In the genomic region with DNA sequence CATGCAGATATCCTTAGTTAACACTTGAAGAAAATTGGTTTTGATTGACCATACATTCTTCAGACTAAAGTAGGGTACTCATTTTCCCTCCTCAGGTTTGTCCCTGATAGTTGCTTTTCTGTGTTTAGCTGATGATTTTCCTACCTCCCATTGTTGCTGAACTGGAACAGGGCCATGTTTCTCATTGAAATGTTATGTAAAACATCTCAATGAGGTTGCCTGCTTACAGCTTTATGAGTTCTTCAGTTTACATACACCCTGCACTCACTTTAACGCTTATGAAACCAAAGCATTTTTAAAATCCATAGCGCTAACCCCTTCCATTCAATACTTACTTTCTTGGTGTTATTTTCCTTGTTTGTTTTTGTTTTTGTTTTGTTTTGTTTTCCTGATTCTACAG, we compare ENCODE assay signal across 12 cellular contexts.
DNase-seq lines count a peak whose midpoint lies in the region; ATAC-seq, FAIRE-seq and TF ChIP-seq lines count a peak whose summit lies in the region.
"Had no signal": no experiment of that assay in that cellular context is flagged by ENCODE, and none has a peak within 500 bp of the region (broad histone marks: within the 10 kb centered on the region; RNA-seq: fewer than 3 reads in every experiment).

No MANE protein-coding gene starts in this region.

- TF ChIP-seq CTCF in AG09309 (IDR thresholded peaks at IDR 0.05; ENCODE audit: control insufficient read depth, insufficient read depth, low read depth, low read length, missing control alignments) = no peak
- TF ChIP-seq CTCF in keratinocyte (optimal IDR thresholded peaks at IDR 0.05 in 1 of 3, IDR thresholded peaks at IDR 0.05 in 1 of 3, conservative IDR thresholded peaks at IDR 0.05 in 1 of 3; ENCODE audit: extremely low read depth in 1 of 3, insufficient read depth in 2 of 3, low read length in 3 of 3) = no peak
- TF ChIP-seq CTCF in HepG2 (CRISPR knock-in tag; IDR thresholded peaks at IDR 0.05) = no peak

- H3K27me3 ChIP-seq in keratinocyte (ENCODE audit: control insufficient read depth, extremely low read depth, insufficient read depth, low read length) = no peaks in the 10 kb centered on the region
- no peaks in the 10 kb centered on the region for H3K27me3 ChIP-seq in HepG2 (ENCODE audit: control insufficient read depth in 1 of 2, insufficient read depth in 2 of 2, low read length in 2 of 2)
- H3K27me3 ChIP-seq: foreskin keratinocyte, Peyer's patch, sigmoid colon had no signal

- CTCF ChIA-PET in HepG2 (lab: Yijun Ruan, JAX; ENCODE audit: low intra/inter-chr PET ratio, low total read pairs) = no interaction called here

- TF ChIP-seq POLR2A in HepG2 (IDR thresholded peaks at IDR 0.05; ENCODE audit: insufficient read depth in 1 of 2, low read depth in 2 of 2, low read length in 2 of 2) = no peak

- H3K27ac ChIP-seq in keratinocyte (ENCODE audit: control insufficient read depth, insufficient read depth, low read length) (no peak overlapping the region), HepG2 (ENCODE audit: extremely low read length, insufficient read depth, low read length) (no peak overlapping the region)
- H3K27ac ChIP-seq: foreskin keratinocyte, Peyer's patch had no signal

- in situ Hi-C loops in HepG2 (cut with HindIII; ENCODE audit: extremely low pct_ligation_motif_present, low pct_unique_long_range_greater_than_20kb) = no loop called here

- peaks cover 36% of the 10 kb centered on the region for H3K4me1 ChIP-seq in keratinocyte (ENCODE audit: control insufficient read depth, extremely low read depth, insufficient read depth, low read length)
- H3K4me1 ChIP-seq in HepG2 (ENCODE audit: insufficient read depth, low read length) = no peaks in the 10 kb centered on the region

- DNase-seq in AG09309 (ENCODE audit: low read depth) (peak; percentile 54), HS-27A (ENCODE audit: low read depth) (peak; percentile 69), astrocyte of the hippocampus (ENCODE audit: low read depth, low spot score) (peak; percentile 91), keratinocyte (ENCODE audit: low read depth, low spot score) (no peak), GF-D8 (lab: John Stamatoyannopoulos, UW) (no peak), HepG2 (ENCODE audit: low spot score) (no peak)
- DNase-seq: NCI-H1436, Peyer's patch, sigmoid colon had no signal

- no peaks in the 10 kb centered on the region for H3K9me3 ChIP-seq in keratinocyte (ENCODE audit: control insufficient read depth, low read depth, low read length)
- H3K9me3 ChIP-seq in HepG2 (ENCODE audit: low read length) = no peaks in the 10 kb centered on the region
- H3K9me3 ChIP-seq: Peyer's patch, sigmoid colon had no signal

- POLR2A ChIA-PET in HepG2 (lab: Yijun Ruan, JAX) = no interaction called here

- H3K36me3 ChIP-seq in keratinocyte (ENCODE audit: control insufficient read depth in 2 of 2, extremely low read depth in 1 of 2, insufficient read depth in 2 of 2, low read length in 2 of 2) (peaks cover 4 to 6% of the 10 kb centered on the region in 2 experiments), HepG2 (replicated peaks in 1 of 2; ENCODE audit: control insufficient read depth in 1 of 2, insufficient read depth in 2 of 2, low read length in 2 of 2) (peaks cover 23 to 64% of the 10 kb centered on the region in 2 experiments)

- dilution Hi-C loops in keratinocyte (cut with MboI; ENCODE audit: extremely low pct_ligation_motif_present, low sequenced_read_pairs) = no loop called here

- peak; percentile 13 for FAIRE-seq in keratinocyte (lab: Jason Lieb, UNC)
- FAIRE-seq in HepG2 (lab: Jason Lieb, UNC) = no peak

- H3K79me2 ChIP-seq in keratinocyte (ENCODE audit: control insufficient read depth, insufficient read depth, low read length) = no peaks in the 10 kb centered on the region
- H3K79me2 ChIP-seq in HepG2 (ENCODE audit: insufficient read depth, low read length) = no peaks in the 10 kb centered on the region

- BruUV-seq in HepG2 (replicated peaks; lab: Mats Ljungman, UMichigan) = no TSS peak

- no peak overlapping the region for H3K4me2 ChIP-seq in keratinocyte (ENCODE audit: control insufficient read depth, extremely low read depth, insufficient read depth, low read depth, low read length)
- H3K4me2 ChIP-seq in HepG2 (ENCODE audit: low read depth, low read length) = no peak overlapping the region

- H3K4me3 ChIP-seq in AG09309 (ENCODE audit: control insufficient read depth, low read depth, low read length) (no peak overlapping the region), keratinocyte (ENCODE audit: control insufficient read depth in 2 of 3, extremely low read depth in 1 of 3, insufficient read depth in 2 of 3, low read depth in 1 of 3, low read length in 3 of 3) (no peak overlapping the region), HepG2 (replicated peaks in 1 of 3; ENCODE audit: insufficient read depth in 1 of 3, low read depth in 2 of 3, low read length in 3 of 3) (no peak overlapping the region)
- H3K4me3 ChIP-seq: Peyer's patch, sigmoid colon had no signal

- H4K20me1 ChIP-seq in keratinocyte (ENCODE audit: control insufficient read depth, extremely low read depth, insufficient read depth, low read length) = no peaks in the 10 kb centered on the region
- no peaks in the 10 kb centered on the region for H4K20me1 ChIP-seq in HepG2 (ENCODE audit: insufficient read depth, low read length)

- no peak for ATAC-seq in HepG2
- no peak for ATAC-seq in HG02763 (IDR thresholded peaks at IDR 0.05; ENCODE audit: unreplicated experiment)
- ATAC-seq in GM21526 (IDR thresholded peaks at IDR 0.05; ENCODE audit: low FRiP score, unreplicated experiment) = no peak
- ATAC-seq: foreskin keratinocyte had no signal

- TF ChIP-seq RAD21 in HepG2 (CRISPR knock-in tag; IDR thresholded peaks at IDR 0.05) = no peak

- 91% methylated on average over 2 of the region's 2 CpGs for WGBS in HepG2 (ENCODE audit: low lambda C conversion rate)

- no peaks in the 10 kb centered on the region for H3K9me1 ChIP-seq in keratinocyte (ENCODE audit: control insufficient read depth, extremely low read depth, insufficient read depth, low read length)

- H2AFZ ChIP-seq in keratinocyte (ENCODE audit: control insufficient read depth, low read length) (no peak overlapping the region), HepG2 (ENCODE audit: low read length) (no peak overlapping the region)

- TF ChIP-seq EP300 in HepG2 (IDR thresholded peaks at IDR 0.05; ENCODE audit: low read depth in 2 of 2, low read length in 2 of 2) (no peak), HepG2 (CRISPR knock-in tag; IDR thresholded peaks at IDR 0.05; ENCODE audit: borderline replicate concordance) (no peak)

- H3K9ac ChIP-seq in keratinocyte (ENCODE audit: control insufficient read depth, extremely low read depth, insufficient read depth, low read length) (no peak overlapping the region), HepG2 (ENCODE audit: insufficient read depth, low read depth, low read length) (no peak overlapping the region)

- intact Hi-C loops in HepG2 (cut with micrococcal nuclease; ENCODE audit: unreplicated experiment) = no loop called here

TF ChIP-seq in HepG2, 621 proteins besides CTCF, POLR2A, EP300 and RAD21:
- TF ChIP-seq, protein P1, sequence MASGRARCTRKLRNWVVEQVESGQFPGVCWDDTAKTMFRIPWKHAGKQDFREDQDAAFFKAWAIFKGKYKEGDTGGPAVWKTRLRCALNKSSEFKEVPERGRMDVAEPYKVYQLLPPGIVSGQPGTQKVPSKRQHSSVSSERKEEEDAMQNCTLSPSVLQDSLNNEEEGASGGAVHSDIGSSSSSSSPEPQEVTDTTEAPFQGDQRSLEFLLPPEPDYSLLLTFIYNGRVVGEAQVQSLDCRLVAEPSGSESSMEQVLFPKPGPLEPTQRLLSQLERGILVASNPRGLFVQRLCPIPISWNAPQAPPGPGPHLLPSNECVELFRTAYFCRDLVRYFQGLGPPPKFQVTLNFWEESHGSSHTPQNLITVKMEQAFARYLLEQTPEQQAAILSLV (CRISPR knock-in tag; IDR thresholded peaks at IDR 0.05; ENCODE audit: borderline replicate concordance) = no peak
- TF ChIP-seq, protein P2, sequence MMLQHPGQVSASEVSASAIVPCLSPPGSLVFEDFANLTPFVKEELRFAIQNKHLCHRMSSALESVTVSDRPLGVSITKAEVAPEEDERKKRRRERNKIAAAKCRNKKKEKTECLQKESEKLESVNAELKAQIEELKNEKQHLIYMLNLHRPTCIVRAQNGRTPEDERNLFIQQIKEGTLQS (CRISPR knock-in tag; IDR thresholded peaks at IDR 0.05) = no peak
- TF ChIP-seq ZNF367 (CRISPR knock-in tag; IDR thresholded peaks at IDR 0.05; ENCODE audit: borderline replicate concordance) (no peak), HNRNPH1 (optimal IDR thresholded peaks at IDR 0.05; ENCODE audit: low read depth, low read length) (no peak), YEATS2 (CRISPR knock-in tag; IDR thresholded peaks at IDR 0.05; ENCODE audit: borderline replicate concordance) (no peak), ZNF768 (CRISPR knock-in tag; IDR thresholded peaks at IDR 0.05) (no peak)

Comparison
In these comparisons a context has a peak if more than half of its experiments do, and no peak if none do; other contexts are left out.
1. DNase-seq: peak in AG09309 (single experiment), HS-27A (single experiment) and astrocyte of the hippocampus (single experiment); none in keratinocyte (single experiment), GF-D8 (single experiment) and HepG2 (single experiment).